Comparison of ENCODE assay signal across 21 cellular contexts in genomic region chr5:77339491-77339890, GRCh38.
"Had no signal": no experiment of that assay in that cellular context is flagged by ENCODE, and none has a peak within 500 bp of the region (broad histone marks: within the 10 kb centered on the region; RNA-seq: fewer than 3 reads in every experiment).

No MANE protein-coding gene starts in this region.

- DNase-seq: hippocampal formation; kidney glomerular epithelial cell; left colon; left lung; mesendoderm; naive B cell; natural killer cell; nephron progenitor cell; ovary; retina; right cardiac atrium; stimulated activated CD4-positive, alpha-beta T cell treated with anti-CD3 and anti-CD28 coated beads, Interleukin-12 subunit alpha, Interleukin-12 subunit beta, amount 100 ng/mL, for 4 hours; stimulated activated CD4-positive, alpha-beta T cell treated with anti-CD3 and anti-CD28 coated beads, Interleukin-15, amount 100 ng/mL, for 24 hours; stimulated activated CD4-positive, alpha-beta T cell treated with anti-CD3 and anti-CD28 coated beads, Interleukin-2, amount 100 ng/mL, for 24 hours; stimulated activated CD4-positive, alpha-beta T cell treated with anti-CD3 and anti-CD28 coated beads, Interleukin-4, amount 100 ng/mL, for 1 hour; stimulated activated naive B cell treated with anti-CD40 and anti-IgM and Interleukin-4, amounts not matched to agents 10 μg/mL and 1 μg/mL and 100 μg/mL, for 72 hours; stimulated activated naive CD8-positive, alpha-beta T cell treated with anti-CD3 and anti-CD28 coated beads, Interleukin-15, Interleukin-2, amounts not matched to agents 100 U/mL and 50 U/mL, for 24 hours; stomach; tibial artery; uterus had no signal

- ATAC-seq: left colon; left lung; natural killer cell; sciatic nerve; stimulated activated naive B cell treated with anti-CD40 and anti-IgM and Interleukin-4, amounts not matched to agents 10 μg/mL and 1 μg/mL and 100 μg/mL, for 72 hours; stimulated activated naive CD8-positive, alpha-beta T cell treated with anti-CD3 and anti-CD28 coated beads, Interleukin-15, Interleukin-2, amounts not matched to agents 100 U/mL and 50 U/mL, for 24 hours had no signal
